9 cellular contexts compared by ENCODE assay signal in the genomic region with DNA sequence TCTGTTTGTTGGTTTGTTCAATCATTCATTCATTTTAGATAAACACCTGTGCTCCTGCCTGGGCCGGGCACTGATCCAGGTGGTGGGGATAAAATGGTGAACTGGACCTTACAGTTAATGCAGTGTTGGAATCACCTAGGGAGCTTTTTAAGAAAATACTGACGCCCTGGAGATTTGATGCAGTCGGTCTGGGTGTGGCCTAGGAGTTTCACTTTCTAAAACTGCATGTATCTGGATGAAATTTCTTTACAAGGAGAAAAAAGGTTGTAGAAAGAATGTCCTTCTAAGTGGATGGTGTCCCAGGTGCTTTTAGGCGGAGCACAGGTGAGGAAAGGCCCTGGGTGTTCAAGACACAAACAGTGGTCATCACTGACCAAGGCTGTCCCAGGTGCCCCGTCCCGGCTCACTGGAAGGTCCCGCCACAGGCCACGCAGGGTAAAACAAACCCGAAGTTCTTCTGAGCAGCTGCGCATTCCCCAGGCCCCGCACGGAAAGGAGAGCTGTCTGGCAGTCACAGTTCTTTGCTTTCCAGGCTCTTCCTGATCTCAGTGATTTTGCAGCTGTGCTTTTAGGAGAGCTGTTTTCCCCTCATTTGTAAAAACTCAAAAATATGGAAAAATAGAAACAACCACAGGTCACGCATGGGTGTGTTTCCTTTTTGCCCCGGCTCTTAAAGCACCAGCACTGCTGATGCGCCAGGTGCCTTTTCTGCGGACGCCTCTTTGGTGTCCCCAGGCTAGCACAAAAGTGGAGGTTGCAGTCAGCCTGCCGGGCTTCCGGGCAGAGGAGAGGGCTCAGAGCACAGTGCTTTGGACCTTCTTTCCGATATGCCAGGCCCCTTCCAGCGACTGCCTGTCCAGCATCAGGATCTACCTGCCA.
DNase-seq lines count a peak whose midpoint lies in the region; ATAC-seq and TF ChIP-seq lines count a peak whose summit lies in the region.
"Had no signal": no experiment of that assay in that cellular context is flagged by ENCODE, and none has a peak within 500 bp of the region (broad histone marks: within the 10 kb centered on the region; RNA-seq: fewer than 3 reads in every experiment).

No MANE protein-coding gene starts in this region.

- H3K4me1 ChIP-seq in ascending aorta (peaks cover 33 to 63% of the 10 kb centered on the region in 2 donors), sigmoid colon (peaks cover 0 to 61% (median 50%) of the 10 kb centered on the region in 4 donors)

- intact Hi-C loops in ascending aorta (cut with DNase I), result no loop called here
- intact Hi-C loops in sigmoid colon (cut with DNase I), result no loop called here

- ATAC-seq in GM18520 (IDR thresholded peaks at IDR 0.05; ENCODE audit: unreplicated experiment), result peak; percentile 30
- peak; percentile 77 for ATAC-seq in HG02678 (IDR thresholded peaks at IDR 0.05; ENCODE audit: unreplicated experiment)

- TF ChIP-seq EP300 in sigmoid colon (IDR thresholded peaks at IDR 0.05), result no peak

- no peak for TF ChIP-seq CTCF in ascending aorta (IDR thresholded peaks at IDR 0.05)
- TF ChIP-seq CTCF in sigmoid colon (IDR thresholded peaks at IDR 0.05), result no peak

- in situ Hi-C loops in KBM-7 (cut with MboI; ENCODE audit: low pct_unique_long_range_greater_than_20kb, low sequenced_read_pairs) (no loop called here), ACHN (cut with HindIII; ENCODE audit: low pct_ligation_motif_present, low pct_unique_long_range_greater_than_20kb, low sequenced_read_pairs) (no loop called here)

- H3K36me3 ChIP-seq in ascending aorta (no peaks in the 10 kb centered on the region), sigmoid colon (no peaks in the 10 kb centered on the region)

- TF ChIP-seq POLR2A in sigmoid colon (IDR thresholded peaks at IDR 0.05), result no peak

- DNase-seq in ascending aorta (ENCODE audit: low spot score in 2 of 2) (no peak), sigmoid colon (no peak), KBM-7 (no peak), glomerular visceral epithelial cell (ENCODE audit: extremely low spot score) (no peak), ACHN (no peak)
- no peak for DNase-seq in stimulated activated CD8-positive, alpha-beta memory T cell treated with anti-CD3 and anti-CD28 coated beads, Interleukin-4, amount 100 ng/mL, for 48 hours

- H3K27ac ChIP-seq in ascending aorta (peak overlapping the region; percentile 64 to 81), sigmoid colon (peak overlapping the region; percentile 41 to 80 (median 52))
- H3K27ac ChIP-seq: HL-60 had no signal

- H3K9me3 ChIP-seq in ascending aorta, result no peaks in the 10 kb centered on the region
- H3K9me3 ChIP-seq in sigmoid colon, result no peaks in the 10 kb centered on the region

- H3K27me3 ChIP-seq in ascending aorta (no peaks in the 10 kb centered on the region), sigmoid colon (no peaks in the 10 kb centered on the region)

- H3K4me3 ChIP-seq in ascending aorta, result peak overlapping the region in 1 of 2 donors; percentile 3
- no peak overlapping the region for H3K4me3 ChIP-seq in sigmoid colon

- 58 to 76% methylated on average over 21 of the region's 21 CpGs for WGBS in sigmoid colon, 2 donors
